ENCODE assay signal across 12 cellular contexts in genomic region chr18:47748093-47748796, GRCh38.
A peak's percentile ranks its signal among the peaks of the same experiment; 100 is the strongest.
DNase-seq lines count a peak whose midpoint lies in the region; ATAC-seq and TF ChIP-seq lines count a peak whose summit lies in the region.
"Had no signal": no experiment of that assay in that cellular context is flagged by ENCODE, and none has a peak within 500 bp of the region (broad histone marks: within the 10 kb centered on the region; RNA-seq: fewer than 3 reads in every experiment).

No MANE protein-coding gene starts in this region.

- ATAC-seq in activated CD8-positive, alpha-beta memory T cell treated with anti-CD3 and anti-CD28 coated beads, Interleukin-2, amount 10 ng/mL, durations not matched to agents 7 days and 5 days = no peak

- no peaks in the 10 kb centered on the region for H3K36me3 ChIP-seq in smooth muscle cell (ENCODE audit: low read depth)

- CTCF ChIA-PET in activated CD8-positive, alpha-beta memory T cell treated with anti-CD3 and anti-CD28 coated beads, Interleukin-2, amount 10 ng/mL, durations not matched to agents 7 days and 5 days (lab: Charles Lee) = interaction anchor here (0.6 to 2.6 kb wide), 29 partner anchors 9 to 673 kb away, joined by 3 to 23 read pairs (median 3); no protein-coding TSS in a partner anchor

- no peaks in the 10 kb centered on the region for H3K36me3 Mint-ChIP-seq in activated CD8-positive, alpha-beta memory T cell treated with anti-CD3 and anti-CD28 coated beads, Interleukin-2, amount 10 ng/mL, durations not matched to agents 7 days and 5 days
- H3K36me3 Mint-ChIP-seq: activated naive CD8-positive, alpha-beta T cell treated with anti-CD3 and anti-CD28 coated beads, Interleukin-2, amount 10 ng/mL, durations not matched to agents 7 days and 5 days had no signal

- peak; percentile 48 for DNase-seq in activated CD8-positive, alpha-beta memory T cell treated with anti-CD3 and anti-CD28 coated beads, Interleukin-2, amount 50 U/mL, for 48 hours
- DNase-seq in activated CD8-positive, alpha-beta memory T cell treated with anti-CD3 and anti-CD28 coated beads, Interleukin-2, amount 10 ng/mL, durations not matched to agents 7 days and 5 days = no peak
- DNase-seq in NCI-H748 (lab: John Stamatoyannopoulos, UW; ENCODE audit: unreplicated experiment) (peak; percentile 74), left kidney (ENCODE audit: low read depth, low spot score) (peak; percentile 19), smooth muscle cell (lab: John Stamatoyannopoulos, UW; ENCODE audit: unreplicated experiment) (no peak), dermis blood vessel endothelial cell (no peak), NCI-H524 (lab: John Stamatoyannopoulos, UW) (no peak), NOMO-1 (lab: John Stamatoyannopoulos, UW; ENCODE audit: unreplicated experiment in 2 of 2) (no peak)
- DNase-seq: activated CD4-positive, alpha-beta T cell treated with anti-CD3 and anti-CD28 coated beads, Interleukin-2, amount 50 U/mL, for 1 hour; HFFc6 had no signal

- TF ChIP-seq CTCF in smooth muscle cell (IDR thresholded peaks at IDR 0.05; ENCODE audit: borderline replicate concordance, insufficient read depth, poor library complexity, severe bottlenecking) = no peak

- 92% methylated on average over 23 of the region's 23 CpGs for WGBS in smooth muscle cell (ENCODE audit: low lambda C conversion rate)

- H3K27me3 ChIP-seq in smooth muscle cell (ENCODE audit: low read depth) = peaks cover 14% of the 10 kb centered on the region

- peaks cover 3% of the 10 kb centered on the region for H3K4me1 Mint-ChIP-seq in activated CD8-positive, alpha-beta memory T cell treated with anti-CD3 and anti-CD28 coated beads, Interleukin-2, amount 10 ng/mL, durations not matched to agents 7 days and 5 days
- H3K4me1 Mint-ChIP-seq: activated naive CD8-positive, alpha-beta T cell treated with anti-CD3 and anti-CD28 coated beads, Interleukin-2, amount 10 ng/mL, durations not matched to agents 7 days and 5 days had no signal

- H3K79me2 ChIP-seq in smooth muscle cell (ENCODE audit: low read depth) = no peaks in the 10 kb centered on the region

- no peak overlapping the region for H3K9ac ChIP-seq in smooth muscle cell (ENCODE audit: low read depth)

- H3K4me3 ChIP-seq in smooth muscle cell = peak overlapping the region; percentile 58

- peaks cover 7% of the 10 kb centered on the region for H3K27me3 Mint-ChIP-seq in activated CD8-positive, alpha-beta memory T cell treated with anti-CD3 and anti-CD28 coated beads, Interleukin-2, amount 10 ng/mL, durations not matched to agents 7 days and 5 days

- no peak overlapping the region for H3K4me3 Mint-ChIP-seq in activated CD8-positive, alpha-beta memory T cell treated with anti-CD3 and anti-CD28 coated beads, Interleukin-2, amount 10 ng/mL, durations not matched to agents 7 days and 5 days
- H3K4me3 Mint-ChIP-seq: activated naive CD8-positive, alpha-beta T cell treated with anti-CD3 and anti-CD28 coated beads, Interleukin-2, amount 10 ng/mL, durations not matched to agents 7 days and 5 days; activated T-cell treated with anti-CD3 and anti-CD28 coated beads, Interleukin-2, amount 50 U/mL, for 24 hours; HFFc6 had no signal

- H3K9me3 ChIP-seq in smooth muscle cell (replicated peaks; ENCODE audit: low read depth) = no peaks in the 10 kb centered on the region

- no peaks in the 10 kb centered on the region for H3K4me1 ChIP-seq in smooth muscle cell (ENCODE audit: low read depth)

- no peaks in the 10 kb centered on the region for H3F3A ChIP-seq in smooth muscle cell (ENCODE audit: low read depth)

- no peaks in the 10 kb centered on the region for H3K9me3 Mint-ChIP-seq in activated CD8-positive, alpha-beta memory T cell treated with anti-CD3 and anti-CD28 coated beads, Interleukin-2, amount 10 ng/mL, durations not matched to agents 7 days and 5 days (ENCODE audit: low read depth)
- H3K9me3 Mint-ChIP-seq: activated naive CD8-positive, alpha-beta T cell treated with anti-CD3 and anti-CD28 coated beads, Interleukin-2, amount 10 ng/mL, durations not matched to agents 7 days and 5 days; activated T-cell treated with anti-CD3 and anti-CD28 coated beads, Interleukin-2, amount 50 U/mL, for 24 hours; HFFc6 had no signal

- H2AFZ ChIP-seq in smooth muscle cell (ENCODE audit: low read depth) = no peak overlapping the region

- H3K4me2 ChIP-seq in smooth muscle cell = peak overlapping the region; percentile 99

- H4K20me1 ChIP-seq in smooth muscle cell (ENCODE audit: low read depth) = no peaks in the 10 kb centered on the region

- no peak overlapping the region for H3K27ac ChIP-seq in smooth muscle cell (ENCODE audit: low read depth)

- no peak overlapping the region for H3K27ac Mint-ChIP-seq in activated CD8-positive, alpha-beta memory T cell treated with anti-CD3 and anti-CD28 coated beads, Interleukin-2, amount 10 ng/mL, durations not matched to agents 7 days and 5 days
- H3K27ac Mint-ChIP-seq: activated naive CD8-positive, alpha-beta T cell treated with anti-CD3 and anti-CD28 coated beads, Interleukin-2, amount 10 ng/mL, durations not matched to agents 7 days and 5 days; activated T-cell treated with anti-CD3 and anti-CD28 coated beads, Interleukin-2, amount 50 U/mL, for 24 hours; HFFc6 had no signal

Comparison
In these comparisons a context has a peak if more than half of its experiments do, and no peak if none do; other contexts are left out.
1. DNase-seq: peak in activated CD8-positive, alpha-beta memory T cell treated with anti-CD3 and anti-CD28 coated beads, Interleukin-2, amount 50 U/mL, for 48 hours (single experiment), NCI-H748 (single experiment) and left kidney (single experiment); none in activated CD8-positive, alpha-beta memory T cell treated with anti-CD3 and anti-CD28 coated beads, Interleukin-2, amount 10 ng/mL, durations not matched to agents 7 days and 5 days (single experiment), smooth muscle cell (single experiment), dermis blood vessel endothelial cell (single experiment), NCI-H524 (0 of 2) and NOMO-1 (0 of 2).